ENCODE assay signal across 23 cellular contexts in genomic region chr6:6631526-6632276, GRCh38. TPM values are rescaled to one million over a fixed set of nuclear protein-coding genes. Genes with fewer than 3 reads are reported as not detected.
A peak's percentile ranks its signal among the peaks of the same experiment; 100 is the strongest.
DNase-seq lines count a peak whose midpoint lies in the region; ATAC-seq and TF ChIP-seq lines count a peak whose summit lies in the region.
"Had no signal": no experiment of that assay in that cellular context is flagged by ENCODE, and none has a peak within 500 bp of the region (broad histone marks: within the 10 kb centered on the region; RNA-seq: fewer than 3 reads in every experiment).

No MANE protein-coding gene starts in this region.

- ATAC-seq in GM21786 (IDR thresholded peaks at IDR 0.05; ENCODE audit: unreplicated experiment): no peak
- ATAC-seq: naive thymus-derived CD4-positive, alpha-beta T cell; WTC11 had no signal

- H3K36me3 ChIP-seq in uterus (no peaks in the 10 kb centered on the region), MG63 (no peaks in the 10 kb centered on the region)
- H3K36me3 ChIP-seq: brain microvascular endothelial cell, SJSA1 had no signal

- peak overlapping the region; percentile 50 for H3K27ac Mint-ChIP-seq in dendritic cell treated with granulocyte-macrophage colony-stimulating factor and Interleukin-4, amounts not matched to agents 40 ng/mL and 50 ng/mL, for 4 days
- no peak overlapping the region for H3K27ac Mint-ChIP-seq in activated CD4-positive, alpha-beta memory T cell treated with anti-CD3 and anti-CD28 coated beads for 36 hours
- H3K27ac Mint-ChIP-seq: activated naive CD8-positive, alpha-beta T cell treated with anti-CD3 and anti-CD28 coated beads, Interleukin-2, amount 10 ng/mL, durations not matched to agents 7 days and 5 days; activated T-helper 1 cell treated with anti-CD3 and anti-CD28 coated beads, Interleukin-12 subunit alpha, Interleukin-12 subunit beta, Interleukin-2, Interleukin-4 antibody, amounts not matched to agents 30 ng/mL and 10 ng/mL and 1 ng/mL, durations not matched to agents 14 hours and 24 hours and 36 hours; T-helper 2 cell treated with Interferon-gamma antibody and Interleukin-4, amounts not matched to agents 5 μg/mL and 100 μg/mL, for 36 hours; WTC11 had no signal

- H3K27me3 Mint-ChIP-seq in dendritic cell treated with granulocyte-macrophage colony-stimulating factor and Interleukin-4, amounts not matched to agents 40 ng/mL and 50 ng/mL, for 4 days: no peaks in the 10 kb centered on the region
- no peaks in the 10 kb centered on the region for H3K27me3 Mint-ChIP-seq in activated CD4-positive, alpha-beta memory T cell treated with anti-CD3 and anti-CD28 coated beads for 36 hours
- H3K27me3 Mint-ChIP-seq: activated naive CD8-positive, alpha-beta T cell treated with anti-CD3 and anti-CD28 coated beads, Interleukin-2, amount 10 ng/mL, durations not matched to agents 7 days and 5 days had no signal

- peaks cover 0 to 5% of the 10 kb centered on the region in 2 donors for H3K4me1 ChIP-seq in uterus
- H3K4me1 ChIP-seq: parathyroid adenoma had no signal

- peak; percentile 17 for DNase-seq in NCI-H1105 treated with DMSO at 0.1 percent for 48 hours (lab: John Stamatoyannopoulos, UW)
- no peak for DNase-seq in NCI-H1105 (lab: John Stamatoyannopoulos, UW)
- peak; percentile 40 for DNase-seq in NCI-H524 treated with DMSO at 0.1 percent for 48 hours (lab: John Stamatoyannopoulos, UW)
- no peak for DNase-seq in uterus
- DNase-seq in activated CD4-positive, alpha-beta memory T cell treated with anti-CD3 and anti-CD28 coated beads for 36 hours: no peak
- DNase-seq in MG63: no peak
- DNase-seq: activated naive CD8-positive, alpha-beta T cell treated with anti-CD3 and anti-CD28 coated beads, Interleukin-2, amount 10 ng/mL, durations not matched to agents 7 days and 5 days; brain microvascular endothelial cell; naive thymus-derived CD4-positive, alpha-beta T cell; NCI-H1436; NCI-H510A; stimulated activated CD4-positive, alpha-beta T cell treated with anti-CD3 and anti-CD28 coated beads, Interleukin-4, amount 100 ng/mL, for 1 hour had no signal

- no peak overlapping the region for H3K4me3 Mint-ChIP-seq in dendritic cell treated with granulocyte-macrophage colony-stimulating factor and Interleukin-4, amounts not matched to agents 40 ng/mL and 50 ng/mL, for 4 days
- H3K4me3 Mint-ChIP-seq in activated CD4-positive, alpha-beta memory T cell treated with anti-CD3 and anti-CD28 coated beads for 36 hours: no peak overlapping the region
- H3K4me3 Mint-ChIP-seq: activated naive CD8-positive, alpha-beta T cell treated with anti-CD3 and anti-CD28 coated beads, Interleukin-2, amount 10 ng/mL, durations not matched to agents 7 days and 5 days; activated T-helper 1 cell treated with anti-CD3 and anti-CD28 coated beads, Interleukin-12 subunit alpha, Interleukin-12 subunit beta, Interleukin-2, Interleukin-4 antibody, amounts not matched to agents 30 ng/mL and 10 ng/mL and 1 ng/mL, durations not matched to agents 14 hours and 24 hours and 36 hours; naive thymus-derived CD4-positive, alpha-beta T cell; T-helper 2 cell treated with Interferon-gamma antibody and Interleukin-4, amounts not matched to agents 5 μg/mL and 100 μg/mL, for 36 hours; WTC11 had no signal

- H3K36me3 Mint-ChIP-seq in dendritic cell treated with granulocyte-macrophage colony-stimulating factor and Interleukin-4, amounts not matched to agents 40 ng/mL and 50 ng/mL, for 4 days (ENCODE audit: low read depth): peaks cover 58% of the 10 kb centered on the region
- no peaks in the 10 kb centered on the region for H3K36me3 Mint-ChIP-seq in activated CD4-positive, alpha-beta memory T cell treated with anti-CD3 and anti-CD28 coated beads for 36 hours
- H3K36me3 Mint-ChIP-seq: WTC11 had no signal

- H3K4me3 ChIP-seq in uterus: no peak overlapping the region
- no peak overlapping the region for H3K4me3 ChIP-seq in MG63
- H3K4me3 ChIP-seq: BLaER1 treated with 17β-estradiol and CSF1 and Interleukin-3, amounts not matched to agents 10 nM and 100 nM; lung; SJSA1 had no signal

- CTCF ChIA-PET in activated CD4-positive, alpha-beta memory T cell treated with anti-CD3 and anti-CD28 coated beads for 36 hours (lab: Charles Lee): no interaction called here

- intact Hi-C loops in dendritic cell treated with granulocyte-macrophage colony-stimulating factor and Interleukin-4, amounts not matched to agents 40 ng/mL and 50 ng/mL, for 4 days (cut with micrococcal nuclease): no loop called here
- intact Hi-C loops in uterus (cut with DNase I; ENCODE audit: low total_unique reads): no loop called here
- intact Hi-C loops in activated CD4-positive, alpha-beta memory T cell treated with anti-CD3 and anti-CD28 coated beads for 36 hours (cut with micrococcal nuclease): no loop called here

- no peaks in the 10 kb centered on the region for H3K9me3 ChIP-seq in uterus
- no peaks in the 10 kb centered on the region for H3K9me3 ChIP-seq in MG63
- H3K9me3 ChIP-seq: BLaER1 treated with 17β-estradiol and CSF1 and Interleukin-3, amounts not matched to agents 10 nM and 100 nM; SJSA1 had no signal

- TF ChIP-seq POLR2A in uterus (IDR thresholded peaks at IDR 0.05): no peak

- H3K27me3 ChIP-seq in uterus (no peaks in the 10 kb centered on the region), MG63 (no peaks in the 10 kb centered on the region)
- H3K27me3 ChIP-seq: BLaER1 treated with 17β-estradiol and CSF1 and Interleukin-3, amounts not matched to agents 10 nM and 100 nM; brain microvascular endothelial cell; SJSA1 had no signal

- POLR2A ChIA-PET in activated CD4-positive, alpha-beta memory T cell treated with anti-CD3 and anti-CD28 coated beads for 36 hours (lab: Charles Lee): no interaction called here

- no peaks in the 10 kb centered on the region for H3K9me3 Mint-ChIP-seq in dendritic cell treated with granulocyte-macrophage colony-stimulating factor and Interleukin-4, amounts not matched to agents 40 ng/mL and 50 ng/mL, for 4 days
- H3K9me3 Mint-ChIP-seq in activated CD4-positive, alpha-beta memory T cell treated with anti-CD3 and anti-CD28 coated beads for 36 hours: no peaks in the 10 kb centered on the region
- H3K9me3 Mint-ChIP-seq: activated T-helper 1 cell treated with anti-CD3 and anti-CD28 coated beads, Interleukin-12 subunit alpha, Interleukin-12 subunit beta, Interleukin-2, Interleukin-4 antibody, amounts not matched to agents 30 ng/mL and 10 ng/mL and 1 ng/mL, durations not matched to agents 14 hours and 24 hours and 36 hours; T-helper 2 cell treated with Interferon-gamma antibody and Interleukin-4, amounts not matched to agents 5 μg/mL and 100 μg/mL, for 36 hours; WTC11 had no signal

- peaks cover 34% of the 10 kb centered on the region for H3K4me1 Mint-ChIP-seq in dendritic cell treated with granulocyte-macrophage colony-stimulating factor and Interleukin-4, amounts not matched to agents 40 ng/mL and 50 ng/mL, for 4 days (ENCODE audit: low read depth)
- peaks cover 18% of the 10 kb centered on the region for H3K4me1 Mint-ChIP-seq in activated CD4-positive, alpha-beta memory T cell treated with anti-CD3 and anti-CD28 coated beads for 36 hours (ENCODE audit: low read depth)

- TF ChIP-seq CTCF in uterus (IDR thresholded peaks at IDR 0.05): no peak

- peak overlapping the region; percentile 61 to 63 for H3K27ac ChIP-seq in uterus
- H3K27ac ChIP-seq: 22Rv1; BLaER1 treated with 17β-estradiol and CSF1 and Interleukin-3, amounts not matched to agents 10 nM and 100 nM; brain microvascular endothelial cell; parathyroid adenoma; SJSA1 had no signal

RNA-seq across cellular contexts. Expression of gene LY86, which starts 43.2 kb away (rescaled TPM):
- 1 to 10 TPM in 1 of 4 donors, under 1 TPM in 1, not detected in 2; 0.73 to 4.4 TPM for total RNA-seq in uterus
- under 1 TPM; 0.24 to 0.64 TPM for total RNA-seq in activated CD4-positive, alpha-beta memory T cell treated with anti-CD3 and anti-CD28 coated beads for 36 hours
- not detected in 2 replicates for total RNA-seq in MG63 (2014; rRNA removed; shearing (Covaris generic); ENCODE audit: low replicate concordance)
- total RNA-seq: HT-29, SJSA1, WTC11 had no signal

Comparison
In these comparisons a context has a peak if more than half of its experiments do, and no peak if none do; other contexts are left out.
1. DNase-seq: peak in NCI-H1105 treated with DMSO at 0.1 percent for 48 hours (single experiment) and NCI-H524 treated with DMSO at 0.1 percent for 48 hours (single experiment); none in NCI-H1105 (single experiment), uterus (0 of 2), activated CD4-positive, alpha-beta memory T cell treated with anti-CD3 and anti-CD28 coated beads for 36 hours (single experiment) and MG63 (single experiment).